In the genomic region with DNA sequence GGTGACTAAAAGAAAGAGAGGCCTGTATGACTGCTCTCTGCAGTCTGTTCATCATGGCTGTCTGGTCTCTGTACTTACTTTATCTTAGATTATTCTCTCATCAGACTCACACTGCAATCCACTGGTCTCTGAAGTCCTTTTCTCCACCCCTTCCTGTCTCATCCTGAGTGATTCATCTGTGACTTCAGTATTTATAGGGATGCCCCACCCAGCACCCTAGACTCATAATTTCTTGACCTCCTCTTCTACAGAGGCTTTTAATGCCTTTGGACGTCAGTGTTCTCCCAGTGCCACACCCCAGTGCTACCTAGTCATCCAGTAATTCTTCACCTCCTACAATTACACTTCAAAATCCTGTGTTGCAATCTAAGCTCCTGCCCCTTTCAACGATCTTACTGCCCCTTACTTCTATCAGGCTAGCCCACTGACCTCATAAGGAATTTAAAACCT, we compare ENCODE assay signal across 15 cellular contexts. TPM values are rescaled to one million over a fixed set of nuclear protein-coding genes. Genes with fewer than 3 reads are reported as not detected.
DNase-seq lines count a peak whose midpoint lies in the region; ATAC-seq, FAIRE-seq and TF ChIP-seq lines count a peak whose summit lies in the region.
"Had no signal": no experiment of that assay in that cellular context is flagged by ENCODE, and none has a peak within 500 bp of the region (broad histone marks: within the 10 kb centered on the region; RNA-seq: fewer than 3 reads in every experiment).

No MANE protein-coding gene starts in this region.

- no peak overlapping the region for H2AK5ac ChIP-seq in IMR-90 (ENCODE audit: low read depth, low read length)

- H3K27ac ChIP-seq in IMR-90 (ENCODE audit: insufficient read depth, low read length) (no peak overlapping the region; the same call in 1 of the 2 replicates), astrocyte (ENCODE audit: low read depth, low read length) (no peak overlapping the region), lower lobe of right lung (no peak overlapping the region)

- ATAC-seq in IMR-90 (ENCODE audit: low read depth), result peak; percentile 67
- ATAC-seq in lower lobe of right lung, result peak; percentile 79 to 90
- no peak for ATAC-seq in GM21786 (IDR thresholded peaks at IDR 0.05; ENCODE audit: unreplicated experiment)
- ATAC-seq: GM12878, left ventricle myocardium superior had no signal

- CTCF ChIA-PET in IMR-90 (lab: Yijun Ruan, JAX), result no interaction called here

- peak overlapping the region; percentile 17; the same call in 1 of the 2 replicates for H2BK120ac ChIP-seq in IMR-90 (ENCODE audit: low read depth, low read length)

- H3K4me1 ChIP-seq in IMR-90 (ENCODE audit: control insufficient read depth, insufficient read depth, low read length) (no peaks in the 10 kb centered on the region), astrocyte (ENCODE audit: insufficient read depth, low read length) (peaks cover 3% of the 10 kb centered on the region), lower lobe of right lung (no peaks in the 10 kb centered on the region)
- H3K4me1 ChIP-seq: Peyer's patch had no signal

- WGBS in IMR-90 (ENCODE audit: extremely low coverage in 2 of 2, insufficient read length in 1 of 2), 2 experiments, result 33% methylated on average over 1 of the region's 2 CpGs; no CpG with 5 or more reads in 1 of the 2 experiments

- H3K14ac ChIP-seq in IMR-90 (replicated peaks; ENCODE audit: low read depth, low read length), result no peak overlapping the region

- intact Hi-C loops in CD14-positive monocyte (cut with micrococcal nuclease), result no loop called here
- intact Hi-C loops in IMR-90 (cut with micrococcal nuclease), result no loop called here
- intact Hi-C loops in lower lobe of right lung (cut with DNase I), result no loop called here

- no peaks in the 10 kb centered on the region for H3K79me1 ChIP-seq in IMR-90 (ENCODE audit: low read depth in 1 of 2, low read length in 2 of 2)

- no peaks in the 10 kb centered on the region for H3K36me3 ChIP-seq in IMR-90 (ENCODE audit: control insufficient read depth, insufficient read depth, low read length)
- H3K36me3 ChIP-seq in astrocyte (ENCODE audit: insufficient read depth, low read length), result no peaks in the 10 kb centered on the region
- no peaks in the 10 kb centered on the region for H3K36me3 ChIP-seq in lower lobe of right lung
- H3K36me3 ChIP-seq: Peyer's patch had no signal

- H4K20me1 ChIP-seq in IMR-90 (ENCODE audit: insufficient read depth, low read length), result no peaks in the 10 kb centered on the region
- H4K20me1 ChIP-seq in astrocyte (ENCODE audit: insufficient read depth, low read length), result no peaks in the 10 kb centered on the region

- H3K4me2 ChIP-seq in IMR-90 (ENCODE audit: low read depth, low read length), result no peak overlapping the region
- peak overlapping the region; percentile 4 for H3K4me2 ChIP-seq in astrocyte (ENCODE audit: low read length)

- H2AFZ ChIP-seq in IMR-90 (replicated peaks; ENCODE audit: low read length, poor library complexity), result peak overlapping the region; percentile 36
- peak overlapping the region; percentile 43 for H2AFZ ChIP-seq in astrocyte (ENCODE audit: low read depth, low read length)

- no peak for TF ChIP-seq RAD21 in IMR-90 (IDR thresholded peaks at IDR 0.05; ENCODE audit: low read length)

- H4K8ac ChIP-seq in IMR-90 (ENCODE audit: low read depth in 2 of 2, low read length in 2 of 2), result peak overlapping the region; percentile 34 to 68; a peak in 2 of 4 replicates

- peak; percentile 58 for FAIRE-seq in astrocyte (lab: Jason Lieb, UNC)
- FAIRE-seq: GM12878 had no signal

- no TSS peak for BruUV-seq in IMR-90 (replicated peaks; lab: Mats Ljungman, UMichigan)

- H4K91ac ChIP-seq in IMR-90 (ENCODE audit: insufficient read depth, low read depth, low read length), result no peak overlapping the region; the same call in 1 of the 2 replicates

- H3K9me3 ChIP-seq in IMR-90 (ENCODE audit: control insufficient read depth, insufficient read depth, low read length) (no peaks in the 10 kb centered on the region), astrocyte (ENCODE audit: insufficient read depth, low read depth, low read length) (no peaks in the 10 kb centered on the region), lower lobe of right lung (no peaks in the 10 kb centered on the region)
- H3K9me3 ChIP-seq: Peyer's patch had no signal

- peak overlapping the region; percentile 18; the same call in 1 of the 2 replicates for H2BK20ac ChIP-seq in IMR-90 (ENCODE audit: low read depth, low read length)

- no peaks in the 10 kb centered on the region for H3K9me1 ChIP-seq in IMR-90 (ENCODE audit: insufficient read depth, low read length)

- H3K9ac ChIP-seq in IMR-90 (ENCODE audit: low read depth, low read length) (no peak overlapping the region), astrocyte (ENCODE audit: low read length) (no peak overlapping the region)

- TF ChIP-seq CTCF in CD14-positive monocyte (IDR thresholded peaks at IDR 0.05) (no peak), IMR-90 (conservative IDR thresholded peaks at IDR 0.05; ENCODE audit: low read depth, low read length) (no peak), astrocyte (IDR thresholded peaks at IDR 0.05; ENCODE audit: insufficient read depth, low read depth, low read length) (no peak), lower lobe of right lung (IDR thresholded peaks at IDR 0.05) (no peak)

- DNase-seq in CD14-positive monocyte (ENCODE audit: low spot score) (peak; percentile 55), IMR-90 (peak; percentile 68), astrocyte (ENCODE audit: low read depth) (peak; percentile 32), lower lobe of right lung (no peak), NCI-H2227 treated with DMSO at 0.1 percent for 48 hours (lab: John Stamatoyannopoulos, UW) (no peak), NCI-H2196 (lab: John Stamatoyannopoulos, UW; ENCODE audit: unreplicated experiment) (no peak), NCI-H524 treated with DMSO at 0.1 percent for 48 hours (lab: John Stamatoyannopoulos, UW) (no peak)
- DNase-seq: activated CD4-positive, alpha-beta T cell treated with anti-CD3 and anti-CD28 coated beads for 4 hours; CD8-positive, alpha-beta memory T cell; left ventricle myocardium superior; right cardiac atrium had no signal

- dilution Hi-C loops in IMR-90 (cut with HindIII; ENCODE audit: low sequenced_read_pairs, unreplicated experiment), result no loop called here

- H3K79me2 ChIP-seq in astrocyte (ENCODE audit: insufficient read depth, low read length), result no peaks in the 10 kb centered on the region

- no peaks in the 10 kb centered on the region for H3K36me3 Mint-ChIP-seq in CD14-positive monocyte
- H3K36me3 Mint-ChIP-seq in astrocyte (ENCODE audit: low read depth, unreplicated experiment), result no peaks in the 10 kb centered on the region
- H3K36me3 Mint-ChIP-seq: activated naive CD8-positive, alpha-beta T cell; CD8-positive, alpha-beta memory T cell had no signal

- H4K5ac ChIP-seq in IMR-90 (ENCODE audit: low read depth, low read length), result no peak overlapping the region; the same call in 1 of the 2 replicates

- H2BK15ac ChIP-seq in IMR-90 (ENCODE audit: low read depth, low read length), result no peak overlapping the region

- peaks cover 0 to 2% (median 1%) of the 10 kb centered on the region in 3 donors for H3K27me3 Mint-ChIP-seq in CD14-positive monocyte (ENCODE audit: low read depth in 3 of 3)
- no peaks in the 10 kb centered on the region for H3K27me3 Mint-ChIP-seq in astrocyte (ENCODE audit: low read depth, unreplicated experiment)

- H3K4me1 Mint-ChIP-seq in CD14-positive monocyte (peaks cover 3% of the 10 kb centered on the region), astrocyte (ENCODE audit: low read depth, unreplicated experiment) (no peaks in the 10 kb centered on the region)
- H3K4me1 Mint-ChIP-seq: CD8-positive, alpha-beta memory T cell had no signal

- H2AK9ac ChIP-seq in IMR-90 (replicated peaks; ENCODE audit: low read depth, low read length, poor library complexity), result no peak overlapping the region

- in situ Hi-C loops in IMR-90 (cut with MboI; ENCODE audit: low sequenced_read_pairs), result no loop called here

- H3K4ac ChIP-seq in IMR-90 (ENCODE audit: low read depth, low read length), result no peak overlapping the region

- no peaks in the 10 kb centered on the region for H3K9me3 Mint-ChIP-seq in CD14-positive monocyte
- no peaks in the 10 kb centered on the region for H3K9me3 Mint-ChIP-seq in astrocyte (ENCODE audit: unreplicated experiment)
- H3K9me3 Mint-ChIP-seq: CD8-positive, alpha-beta memory T cell had no signal

- H3K27ac Mint-ChIP-seq in CD14-positive monocyte (peak overlapping the region in 3 of 7 donors; percentile 20 to 71 (median 48)), astrocyte (ENCODE audit: unreplicated experiment) (no peak overlapping the region)
- H3K27ac Mint-ChIP-seq: activated naive CD8-positive, alpha-beta T cell; CD8-positive, alpha-beta memory T cell had no signal

- POLR2A ChIA-PET in IMR-90 (lab: Charles Lee; ENCODE audit: unreplicated experiment), result no interaction called here

- no peak overlapping the region for H3K4me3 ChIP-seq in IMR-90 (ENCODE audit: insufficient read depth, low read depth, low read length)
- H3K4me3 ChIP-seq in astrocyte (ENCODE audit: insufficient read depth, low read depth, low read length), result no peak overlapping the region
- H3K4me3 ChIP-seq in lower lobe of right lung, result no peak overlapping the region
- H3K4me3 ChIP-seq: GM12878, Peyer's patch had no signal

- H3K18ac ChIP-seq in IMR-90 (ENCODE audit: low read depth, low read length), result no peak overlapping the region

- H2BK5ac ChIP-seq in IMR-90 (ENCODE audit: low read depth, low read length, poor library complexity, severe bottlenecking), result no peak overlapping the region

- H3K4me3 Mint-ChIP-seq in CD14-positive monocyte (no peak overlapping the region), astrocyte (ENCODE audit: unreplicated experiment) (no peak overlapping the region)
- H3K4me3 Mint-ChIP-seq: activated naive CD8-positive, alpha-beta T cell; CD8-positive, alpha-beta memory T cell had no signal

- H3K56ac ChIP-seq in IMR-90 (ENCODE audit: extremely low read depth, insufficient read depth, low read length), result no peak overlapping the region

- no peak for TF ChIP-seq POLR2A in IMR-90 (IDR thresholded peaks at IDR 0.05; ENCODE audit: low read depth, low read length)

- H3K27me3 ChIP-seq in IMR-90 (ENCODE audit: control insufficient read depth, insufficient read depth, low read length), result no peaks in the 10 kb centered on the region
- no peaks in the 10 kb centered on the region for H3K27me3 ChIP-seq in astrocyte (ENCODE audit: insufficient read depth, low read length)
- H3K27me3 ChIP-seq in lower lobe of right lung (ENCODE audit: low read depth), result no peaks in the 10 kb centered on the region
- H3K27me3 ChIP-seq: Peyer's patch had no signal

- H3K23ac ChIP-seq in IMR-90 (ENCODE audit: low read depth, low read length), result no peak overlapping the region

TF ChIP-seq in IMR-90, 13 proteins besides CTCF, POLR2A, EP300 and RAD21 (continues in another document):
- TF ChIP-seq CEBPB (IDR thresholded peaks at IDR 0.05; ENCODE audit: low read depth, low read length), result peak; percentile 76

RNA-seq across cellular contexts. Expression of a gene that starts 14.9 kb away (rescaled TPM):
- polyA plus RNA-seq in CD14-positive monocyte, result 10 to 100 TPM; 17.9 to 23.0 TPM
- 168 and 187 TPM in 2 replicates for total RNA-seq in IMR-90 (2012; rRNA removed)
- 61.6 and 74.1 TPM in 2 replicates for polyA plus RNA-seq in IMR-90 (2012; rRNA removed)
- 28.0 and 39.0 TPM in 2 replicates for polyA plus RNA-seq in IMR-90 (2012; cell fraction: cytosol; rRNA removed)
- polyA plus RNA-seq in IMR-90 (2012; cell fraction: nucleus; rRNA removed; ENCODE audit: low replicate concordance), result 35.1 and 131 TPM in 2 replicates
- total RNA-seq in astrocyte, result 260 and 272 TPM in 2 replicates
- 190 TPM for total RNA-seq in lower lobe of right lung

Comparison
In these comparisons a context has a peak if more than half of its experiments do, and no peak if none do; other contexts are left out.
1. DNase-seq: peak in CD14-positive monocyte (single experiment), IMR-90 (single experiment) and astrocyte (single experiment); none in lower lobe of right lung (single experiment), NCI-H2227 treated with DMSO at 0.1 percent for 48 hours (single experiment), NCI-H2196 (single experiment) and NCI-H524 treated with DMSO at 0.1 percent for 48 hours (single experiment).